ENCODE assay signal across 25 cellular contexts in genomic region chr1:17858027-17858426, GRCh38.
DNase-seq lines count a peak whose midpoint lies in the region; ATAC-seq and TF ChIP-seq lines count a peak whose summit lies in the region.
"Had no signal": no experiment of that assay in that cellular context is flagged by ENCODE, and none has a peak within 500 bp of the region (broad histone marks: within the 10 kb centered on the region; RNA-seq: fewer than 3 reads in every experiment).

No MANE protein-coding gene starts in this region.

- no peaks in the 10 kb centered on the region for H3K9me3 ChIP-seq in upper lobe of left lung
- H3K9me3 ChIP-seq: body of pancreas, lower lobe of right lung had no signal

- H3K27ac Mint-ChIP-seq in activated naive CD4-positive, alpha-beta T cell treated with anti-CD3 and anti-CD28 coated beads, Interleukin-2, amount 10 ng/mL, durations not matched to agents 7 days and 5 days = peak overlapping the region; percentile 7
- H3K27ac Mint-ChIP-seq: activated CD8-positive, alpha-beta T cell treated with anti-CD3 and anti-CD28 coated beads for 36 hours; natural killer cell treated with Interleukin-12 subunit alpha and Interleukin-12 subunit beta and Interleukin-15 and Interleukin-18, amount 100 ng/mL, for 72 hours had no signal

- H3K4me3 ChIP-seq in upper lobe of left lung = no peak overlapping the region
- H3K4me3 ChIP-seq: body of pancreas, lower lobe of right lung had no signal

- H3K9me3 Mint-ChIP-seq in activated naive CD4-positive, alpha-beta T cell treated with anti-CD3 and anti-CD28 coated beads, Interleukin-2, amount 10 ng/mL, durations not matched to agents 7 days and 5 days = no peaks in the 10 kb centered on the region
- H3K9me3 Mint-ChIP-seq: activated CD8-positive, alpha-beta T cell treated with anti-CD3 and anti-CD28 coated beads for 36 hours; natural killer cell treated with Interleukin-12 subunit alpha and Interleukin-12 subunit beta and Interleukin-15 and Interleukin-18, amount 100 ng/mL, for 72 hours had no signal

- H3K4me1 ChIP-seq in upper lobe of left lung = no peaks in the 10 kb centered on the region
- H3K4me1 ChIP-seq: body of pancreas, lower lobe of right lung had no signal

- H3K4me1 Mint-ChIP-seq in activated naive CD4-positive, alpha-beta T cell treated with anti-CD3 and anti-CD28 coated beads, Interleukin-2, amount 10 ng/mL, durations not matched to agents 7 days and 5 days = no peaks in the 10 kb centered on the region

- H3K27me3 ChIP-seq in upper lobe of left lung = no peaks in the 10 kb centered on the region
- H3K27me3 ChIP-seq: body of pancreas had no signal

- no peaks in the 10 kb centered on the region for H3K27me3 Mint-ChIP-seq in activated naive CD4-positive, alpha-beta T cell treated with anti-CD3 and anti-CD28 coated beads, Interleukin-2, amount 10 ng/mL, durations not matched to agents 7 days and 5 days
- H3K27me3 Mint-ChIP-seq: activated CD8-positive, alpha-beta T cell treated with anti-CD3 and anti-CD28 coated beads for 36 hours had no signal

- H3K4me3 Mint-ChIP-seq in activated naive CD4-positive, alpha-beta T cell treated with anti-CD3 and anti-CD28 coated beads, Interleukin-2, amount 10 ng/mL, durations not matched to agents 7 days and 5 days = no peak overlapping the region
- H3K4me3 Mint-ChIP-seq: activated CD8-positive, alpha-beta T cell treated with anti-CD3 and anti-CD28 coated beads for 36 hours; natural killer cell treated with Interleukin-12 subunit alpha and Interleukin-12 subunit beta and Interleukin-15 and Interleukin-18, amount 100 ng/mL, for 72 hours had no signal

- no peaks in the 10 kb centered on the region for H3K36me3 Mint-ChIP-seq in activated naive CD4-positive, alpha-beta T cell treated with anti-CD3 and anti-CD28 coated beads, Interleukin-2, amount 10 ng/mL, durations not matched to agents 7 days and 5 days
- H3K36me3 Mint-ChIP-seq: natural killer cell treated with Interleukin-12 subunit alpha and Interleukin-12 subunit beta and Interleukin-15 and Interleukin-18, amount 100 ng/mL, for 72 hours had no signal

- TF ChIP-seq POLR2A in upper lobe of left lung (IDR thresholded peaks at IDR 0.05) = no peak

- WGBS in upper lobe of left lung, 2 donors = 65 to 68% methylated on average over 5 of the region's 5 CpGs

- no peaks in the 10 kb centered on the region for H3K36me3 ChIP-seq in upper lobe of left lung
- H3K36me3 ChIP-seq: lower lobe of right lung had no signal

- CTCF ChIA-PET in activated naive CD4-positive, alpha-beta T cell treated with anti-CD3 and anti-CD28 coated beads, Interleukin-2, amount 10 ng/mL, durations not matched to agents 7 days and 5 days (lab: Charles Lee) = no interaction called here

- no peak overlapping the region for H3K27ac ChIP-seq in upper lobe of left lung
- H3K27ac ChIP-seq: body of pancreas, C4-2B, lower lobe of right lung had no signal

- ATAC-seq in upper lobe of left lung (ENCODE audit: low FRiP score in 2 of 2) = no peak
- ATAC-seq: activated CD8-positive, alpha-beta T cell treated with anti-CD3 and anti-CD28 coated beads for 36 hours; body of pancreas; lower lobe of right lung; natural killer cell treated with Interleukin-12 subunit alpha and Interleukin-12 subunit beta and Interleukin-15 and Interleukin-18, amount 100 ng/mL, for 72 hours had no signal

- DNase-seq in activated naive CD4-positive, alpha-beta T cell treated with anti-CD3 and anti-CD28 coated beads, Interleukin-2, amount 10 ng/mL, durations not matched to agents 7 days and 5 days = no peak
- DNase-seq in activated naive CD4-positive, alpha-beta T cell treated with Interleukin-2 at 50 U/mL for 16 hours = no peak
- DNase-seq in NCI-H1105 (lab: John Stamatoyannopoulos, UW) (peak; percentile 74), amniotic epithelial cell (ENCODE audit: low read depth) (peak; percentile 66), renal cortical epithelial cell (ENCODE audit: low read depth) (peak; percentile 45), NCI-H446 (lab: John Stamatoyannopoulos, UW) (no peak), upper lobe of left lung (no peak)
- no peak for DNase-seq in stimulated activated CD4-positive, alpha-beta T cell treated with anti-CD3 and anti-CD28 coated beads, Interleukin-4, amount 100 ng/mL, for 1 hour
- DNase-seq: activated CD4-positive, CD25-positive, alpha-beta regulatory T cell treated with anti-CD3 and anti-CD28 coated beads, Interleukin-2, amount 50 U/mL, for 72 hours; activated CD8-positive, alpha-beta T cell treated with anti-CD3 and anti-CD28 coated beads for 36 hours; activated effector memory CD4-positive, alpha-beta T cell treated with Interleukin-2 at 50 U/mL for 16 hours; body of pancreas; effector CD4-positive, alpha-beta T cell; GDM1; KBM-7; lower lobe of right lung; NCI-H1694; NCI-H345; NCI-H82; OCI-M1; stimulated activated CD4-positive, alpha-beta T cell treated with anti-CD3 and anti-CD28 coated beads, Interleukin-12 subunit alpha, Interleukin-12 subunit beta, amount 100 ng/mL, for 4 hours; stimulated activated naive CD4-positive, alpha-beta T cell treated with Interleukin-2 at 50 U/mL for 16 hours; T-helper 1 cell had no signal

- no peak for TF ChIP-seq EP300 in upper lobe of left lung (IDR thresholded peaks at IDR 0.05)

- TF ChIP-seq CTCF in upper lobe of left lung (IDR thresholded peaks at IDR 0.05) = no peak

Comparison
In these comparisons a context has a peak if more than half of its experiments do, and no peak if none do; other contexts are left out.
1. DNase-seq: peak in NCI-H1105 (single experiment), amniotic epithelial cell (single experiment) and renal cortical epithelial cell (single experiment); none in activated naive CD4-positive, alpha-beta T cell treated with anti-CD3 and anti-CD28 coated beads, Interleukin-2, amount 10 ng/mL, durations not matched to agents 7 days and 5 days (single experiment), activated naive CD4-positive, alpha-beta T cell treated with Interleukin-2 at 50 U/mL for 16 hours (single experiment), stimulated activated CD4-positive, alpha-beta T cell treated with anti-CD3 and anti-CD28 coated beads, Interleukin-4, amount 100 ng/mL, for 1 hour (single experiment), NCI-H446 (0 of 2) and upper lobe of left lung (0 of 2).